ENCODE assay signal across 1 cellular context in genomic region chr10:104259999-104260774, GRCh38.
TF ChIP-seq lines count a peak whose summit lies in the region.

No MANE protein-coding gene starts in this region.

TF ChIP-seq in K562, 482 proteins besides CTCF, POLR2A, EP300 and RAD21:
- no peak for TF ChIP-seq ZBED1 (IDR thresholded peaks at IDR 0.05)
- TF ChIP-seq POLR2AphosphoS2 (IDR thresholded peaks at IDR 0.05; ENCODE audit: low read length): 0 out of 2 replicates have a peak, but pooled peaks have one; percentile 43
